ENCODE assay signal across 8 cellular contexts in the genomic region with DNA sequence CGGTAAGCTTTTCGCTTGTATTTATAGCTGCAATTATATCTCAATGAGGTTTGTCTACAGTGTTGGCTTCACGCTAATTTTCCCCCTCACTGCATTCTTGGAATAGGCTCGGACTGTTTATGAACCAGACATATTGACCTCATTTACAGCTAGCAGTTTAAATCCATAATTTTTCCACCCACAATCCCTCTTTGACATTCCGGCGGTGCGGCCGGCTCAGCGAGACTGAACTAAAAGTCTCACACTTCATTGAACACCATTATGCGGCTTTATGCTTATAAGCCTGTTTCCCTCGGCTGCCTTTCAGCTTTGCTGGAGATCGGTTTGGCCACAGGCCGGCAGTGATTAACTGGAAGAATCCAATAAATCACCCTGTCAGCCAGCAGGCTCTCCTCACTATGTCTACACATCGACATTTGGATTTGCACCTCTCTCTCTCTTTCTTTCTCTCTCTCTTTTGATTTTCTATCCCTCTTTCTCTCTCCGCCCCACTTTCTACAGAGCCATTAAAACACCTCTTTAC.
A peak's percentile ranks its signal among the peaks of the same experiment; 100 is the strongest.
DNase-seq lines count a peak whose midpoint lies in the region; ATAC-seq and TF ChIP-seq lines count a peak whose summit lies in the region.

No MANE protein-coding gene starts in this region.

- peak overlapping the region in 4 of 10 donors; percentile 1 to 22 (median 16) for H3K4me3 ChIP-seq in heart right ventricle

- intact Hi-C loops in heart right ventricle (cut with DNase I): no loop called here

- TF ChIP-seq CTCF in heart right ventricle (IDR thresholded peaks at IDR 0.05): no peak

- whole genome bisulfite sequencing in heart right ventricle, 2 donors: 51 to 60% methylated on average over 15 of the region's 15 CpGs

- peaks cover 0 to 25% (median 17%) of the 10 kb centered on the region in 7 donors for H3K27me3 ChIP-seq in heart right ventricle

- H3K4me1 ChIP-seq in heart right ventricle: peaks cover 0 to 8% (median 0%) of the 10 kb centered on the region in 9 donors

- H3K36me3 ChIP-seq in heart right ventricle: no peaks in the 10 kb centered on the region

- no peak overlapping the region for H3K27ac ChIP-seq in heart right ventricle

- H3K9me3 ChIP-seq in heart right ventricle: no peaks in the 10 kb centered on the region

- DNase-seq in D341Med (ENCODE audit: low spot score) (peak; percentile 58), NCI-H2029 (lab: John Stamatoyannopoulos, UW) (peak; percentile 51), dermis blood vessel endothelial cell (peak; percentile 4), non-pigmented ciliary epithelial cell (ENCODE audit: low read depth) (peak; percentile 40), heart right ventricle (no peak), SW 1271 (lab: John Stamatoyannopoulos, UW) (no peak)
- no peak for DNase-seq in activated CD8-positive, alpha-beta memory T cell treated with anti-CD3 and anti-CD28 coated beads, Interleukin-2, amount 50 U/mL, for 48 hours

- ATAC-seq in heart right ventricle (no peak), GM21381 (IDR thresholded peaks at IDR 0.05; ENCODE audit: unreplicated experiment) (no peak)

Comparison
In these comparisons a context has a peak if more than half of its experiments do, and no peak if none do; other contexts are left out.
1. DNase-seq: peak in D341Med (single experiment), NCI-H2029 (single experiment), dermis blood vessel endothelial cell (single experiment) and non-pigmented ciliary epithelial cell (single experiment); none in heart right ventricle (0 of 2), activated CD8-positive, alpha-beta memory T cell treated with anti-CD3 and anti-CD28 coated beads, Interleukin-2, amount 50 U/mL, for 48 hours (single experiment) and SW 1271 (0 of 2).